In genomic region chr5:171534009-171534895, GRCh38 we compare ENCODE assay signal across 1 cellular context.
TF ChIP-seq lines count a peak whose summit lies in the region.

No MANE protein-coding gene starts in this region.

TF ChIP-seq in K562, 482 proteins besides CTCF, POLR2A, EP300 and RAD21 (continued from another document and continues in another):
- TF ChIP-seq SMAD1 (IDR thresholded peaks at IDR 0.05; ENCODE audit: low read depth, low read length, partially characterized antibody): no peak
- TF ChIP-seq SMARCC2 (IDR thresholded peaks at IDR 0.05; ENCODE audit: low read depth): 0 out of 2 replicates have a peak, but pooled peaks have one; percentile 27
- TF ChIP-seq TRIM24 (IDR thresholded peaks at IDR 0.05): 0 out of 4 replicates have a peak, but pooled peaks of 1 of the 2 experiments have one; percentile 37
- TF ChIP-seq SREBF1 (IDR thresholded peaks at IDR 0.05; ENCODE audit: borderline replicate concordance, low read depth, low read length): no peak
- peak; percentile 81 for TF ChIP-seq PKNOX1 (IDR thresholded peaks at IDR 0.05)
- no peak for TF ChIP-seq NFIC (IDR thresholded peaks at IDR 0.05)
- TF ChIP-seq SMARCE1 (IDR thresholded peaks at IDR 0.05): peak; percentile 40; the same call in 1 of the 2 replicates
- no peak for TF ChIP-seq ZNF165 (CRISPR knock-in tag; IDR thresholded peaks at IDR 0.05; ENCODE audit: borderline replicate concordance)
- no peak for TF ChIP-seq DMBX1 (CRISPR knock-in tag; IDR thresholded peaks at IDR 0.05; ENCODE audit: borderline replicate concordance)
- no peak for TF ChIP-seq MYNN (IDR thresholded peaks at IDR 0.05)
- no peak for TF ChIP-seq MYNN (CRISPR knock-in tag; IDR thresholded peaks at IDR 0.05)
- no peak for TF ChIP-seq RFX1 (IDR thresholded peaks at IDR 0.05)
- TF ChIP-seq CBX5 (IDR thresholded peaks at IDR 0.05; ENCODE audit: borderline replicate concordance, low read depth): no peak
- TF ChIP-seq ID3 (CRISPR knock-in tag; IDR thresholded peaks at IDR 0.05): no peak
- 0 out of 2 replicates have a peak, but pooled peaks have one; percentile 49 for TF ChIP-seq ID3 (tag; IDR thresholded peaks at IDR 0.05)
- TF ChIP-seq KAT8 (IDR thresholded peaks at IDR 0.05; ENCODE audit: low read depth): no peak
- no peak for TF ChIP-seq STAT5B (CRISPR knock-in tag; IDR thresholded peaks at IDR 0.05)
- TF ChIP-seq ZNF512 (tag; IDR thresholded peaks at IDR 0.05): no peak
- TF ChIP-seq MBD1 (CRISPR knock-in tag; IDR thresholded peaks at IDR 0.05): no peak
- TF ChIP-seq PBX2 (CRISPR knock-in tag; IDR thresholded peaks at IDR 0.05; ENCODE audit: low read depth): no peak
- peak; percentile 67 for TF ChIP-seq PBX2 (tag; conservative IDR thresholded peaks at IDR 0.05; ENCODE audit: low read depth)
- TF ChIP-seq PHF20 (IDR thresholded peaks at IDR 0.05; ENCODE audit: partially characterized antibody): no peak
- peak; percentile 57 for TF ChIP-seq GATA2 (CRISPR knock-in tag; IDR thresholded peaks at IDR 0.05)
- TF ChIP-seq THAP7 (CRISPR knock-in tag; IDR thresholded peaks at IDR 0.05): no peak
- TF ChIP-seq TAF1 (IDR thresholded peaks at IDR 0.05; ENCODE audit: control insufficient read depth, extremely low read depth, insufficient read depth, low read length, severe bottlenecking): no peak
- TF ChIP-seq DPF2 (IDR thresholded peaks at IDR 0.05): peak; percentile 82
- no peak for TF ChIP-seq ZNF121 (CRISPR knock-in tag; conservative IDR thresholded peaks at IDR 0.05)
- no peak; the same call in 1 of the 2 replicates for TF ChIP-seq ATF7 (IDR thresholded peaks at IDR 0.05)
- TF ChIP-seq ZNF778 (CRISPR knock-in tag; IDR thresholded peaks at IDR 0.05): no peak
- no peak for TF ChIP-seq STAT5A (IDR thresholded peaks at IDR 0.05; ENCODE audit: borderline replicate concordance, low read length)
- peak; percentile 82; the same call in 1 of the 2 replicates for TF ChIP-seq BACH1 (tag; IDR thresholded peaks at IDR 0.05)
- TF ChIP-seq LCOR (CRISPR knock-in tag; IDR thresholded peaks at IDR 0.05): 0 out of 2 replicates have a peak, but pooled peaks have one; percentile 64
- TF ChIP-seq EP400 (IDR thresholded peaks at IDR 0.05): no peak
- no peak for TF ChIP-seq ZNF3 (CRISPR knock-in tag; IDR thresholded peaks at IDR 0.05)
- TF ChIP-seq TCF15 (CRISPR knock-in tag; IDR thresholded peaks at IDR 0.05): no peak
- TF ChIP-seq RCOR1 (IDR thresholded peaks at IDR 0.05; ENCODE audit: borderline replicate concordance in 1 of 2, low read depth in 2 of 2, low read length in 2 of 2): peak in 1 of 2 experiments; percentile 49; a peak in 1 of 4 replicates
- peak; percentile 23; the same call in 1 of the 2 replicates for TF ChIP-seq NCOR1 (IDR thresholded peaks at IDR 0.05)
- TF ChIP-seq VEZF1 (CRISPR knock-in tag; IDR thresholded peaks at IDR 0.05): peak; percentile 32; the same call in 1 of the 2 replicates
- no peak for TF ChIP-seq PTTG1 (tag; IDR thresholded peaks at IDR 0.05; ENCODE audit: low read depth)
- TF ChIP-seq ATF1 (CRISPR knock-in tag; IDR thresholded peaks at IDR 0.05): no peak
- TF ChIP-seq ATF1 (tag; IDR thresholded peaks at IDR 0.05): peak; percentile 76
- no peak for TF ChIP-seq ZNF280A (IDR thresholded peaks at IDR 0.05; ENCODE audit: low read depth, partially characterized antibody)
- no peak for TF ChIP-seq JUNB (CRISPR knock-in tag; conservative IDR thresholded peaks at IDR 0.05)
- no peak for TF ChIP-seq KHSRP (IDR thresholded peaks at IDR 0.05)
- TF ChIP-seq POLR2G (IDR thresholded peaks at IDR 0.05; ENCODE audit: low read depth, low read length): no peak
- TF ChIP-seq ZNF280B (CRISPR knock-in tag; IDR thresholded peaks at IDR 0.05): no peak
- no peak for TF ChIP-seq YBX1 (IDR thresholded peaks at IDR 0.05)
- peak; percentile 90 for TF ChIP-seq NFE2L1 (tag; IDR thresholded peaks at IDR 0.05; ENCODE audit: borderline replicate concordance, low read depth)
- no peak for TF ChIP-seq ZBTB34 (CRISPR knock-in tag; IDR thresholded peaks at IDR 0.05)
- TF ChIP-seq ZNF197 (CRISPR knock-in tag; IDR thresholded peaks at IDR 0.05; ENCODE audit: low read depth): no peak
- TF ChIP-seq CBFA2T3 (IDR thresholded peaks at IDR 0.05): peak; percentile 81
- no peak for TF ChIP-seq HDAC6 (IDR thresholded peaks at IDR 0.05; ENCODE audit: low read depth, low read length)
- TF ChIP-seq NR2C2 (CRISPR knock-in tag; IDR thresholded peaks at IDR 0.05): no peak
- no peak for TF ChIP-seq NR2C2 (tag; IDR thresholded peaks at IDR 0.05)
- 0 out of 2 replicates have a peak, but pooled peaks have one; percentile 33 for TF ChIP-seq MIER1 (IDR thresholded peaks at IDR 0.05; ENCODE audit: low read depth)
